In the genomic region with DNA sequence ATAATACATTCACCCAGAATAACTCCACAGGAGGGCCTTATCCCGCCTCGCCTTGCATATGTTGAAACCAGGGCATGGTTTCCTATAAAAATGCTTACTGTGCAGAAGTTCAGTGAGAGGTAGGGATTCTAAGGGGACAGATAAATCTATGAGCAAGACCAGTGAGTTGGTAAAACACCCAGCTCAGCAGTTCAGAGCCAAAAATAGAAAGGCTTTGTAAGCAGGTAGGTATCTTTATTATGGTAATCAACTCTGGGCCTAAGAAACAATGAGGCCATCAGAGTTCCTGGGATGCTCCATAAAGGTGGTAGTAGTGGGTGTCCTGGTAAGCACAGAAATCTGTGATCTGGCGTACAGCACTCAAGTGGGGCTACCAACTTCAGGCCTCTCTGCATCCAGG, we compare ENCODE assay signal across 21 cellular contexts.
"Had no signal": no experiment of that assay in that cellular context is flagged by ENCODE, and none has a peak within 500 bp of the region (broad histone marks: within the 10 kb centered on the region; RNA-seq: fewer than 3 reads in every experiment).

No MANE protein-coding gene starts in this region.

- H3K36me3 Mint-ChIP-seq: activated naive CD8-positive, alpha-beta T cell treated with anti-CD3 and anti-CD28 coated beads, Interleukin-2, amount 10 ng/mL, durations not matched to agents 7 days and 5 days; brain; naive thymus-derived CD8-positive, alpha-beta T cell had no signal

- H3K36me3 ChIP-seq: lower lobe of right lung, ovary, tibial artery had no signal

- H3K27ac Mint-ChIP-seq: activated CD4-positive, alpha-beta T cell treated with anti-CD3 and anti-CD28 coated beads, Interleukin-2, amount 10 ng/mL, durations not matched to agents 24 days and 14 days; activated CD8-positive, alpha-beta T cell treated with anti-CD3 and anti-CD28 coated beads, Interleukin-2, amount 10 ng/mL, durations not matched to agents 7 days and 5 days; activated naive CD8-positive, alpha-beta T cell treated with anti-CD3 and anti-CD28 coated beads, Interleukin-2, amount 10 ng/mL, durations not matched to agents 7 days and 5 days; activated T-cell treated with anti-CD3 and anti-CD28 coated beads, Interleukin-2, amount 50 U/mL, for 24 hours; activated T-helper 2 cell treated with anti-CD3 and anti-CD28 coated beads, Interferon-gamma antibody, Interleukin-2, Interleukin-4, amounts not matched to agents 10 μg/mL and 5 μg/mL and 100 μg/mL, durations not matched to agents 14 hours and 24 hours and 36 hours; brain; naive thymus-derived CD8-positive, alpha-beta T cell had no signal

- H3K27me3 ChIP-seq: foreskin keratinocyte, ovary, tibial artery had no signal

- H3K9me3 Mint-ChIP-seq: activated CD4-positive, alpha-beta T cell treated with anti-CD3 and anti-CD28 coated beads, Interleukin-2, amount 10 ng/mL, durations not matched to agents 24 days and 14 days; activated naive CD8-positive, alpha-beta T cell treated with anti-CD3 and anti-CD28 coated beads, Interleukin-2, amount 10 ng/mL, durations not matched to agents 7 days and 5 days; activated T-cell treated with anti-CD3 and anti-CD28 coated beads, Interleukin-2, amount 50 U/mL, for 24 hours; activated T-helper 2 cell treated with anti-CD3 and anti-CD28 coated beads, Interferon-gamma antibody, Interleukin-2, Interleukin-4, amounts not matched to agents 10 μg/mL and 5 μg/mL and 100 μg/mL, durations not matched to agents 14 hours and 24 hours and 36 hours had no signal

- H3K4me3 ChIP-seq: dorsolateral prefrontal cortex, lower lobe of right lung, ovary, tibial artery had no signal

- H3K4me1 ChIP-seq: foreskin keratinocyte, lower lobe of right lung, tibial artery had no signal

- H3K4me1 Mint-ChIP-seq: activated CD4-positive, alpha-beta T cell treated with anti-CD3 and anti-CD28 coated beads, Interleukin-2, amount 10 ng/mL, durations not matched to agents 24 days and 14 days; activated naive CD8-positive, alpha-beta T cell treated with anti-CD3 and anti-CD28 coated beads, Interleukin-2, amount 10 ng/mL, durations not matched to agents 7 days and 5 days; naive thymus-derived CD8-positive, alpha-beta T cell had no signal

- DNase-seq: activated CD4-positive, alpha-beta T cell treated with anti-CD3 and anti-CD28 coated beads, Interleukin-2, amount 10 ng/mL, durations not matched to agents 24 days and 14 days; activated CD8-positive, alpha-beta T cell treated with anti-CD3 and anti-CD28 coated beads, Interleukin-2, amount 10 ng/mL, durations not matched to agents 7 days and 5 days; activated naive CD4-positive, alpha-beta T cell treated with Interleukin-2 at 50 U/mL for 16 hours; activated naive CD8-positive, alpha-beta T cell treated with anti-CD3 and anti-CD28 coated beads, Interleukin-2, amount 10 ng/mL, durations not matched to agents 7 days and 5 days; activated T-cell treated with anti-CD3 and anti-CD28 coated beads, Interleukin-2, amount 50 U/mL, for 24 hours; anterior cingulate cortex; caudate nucleus; dorsolateral prefrontal cortex; foreskin keratinocyte; hippocampal formation; islet precursor cell; lower lobe of right lung; naive thymus-derived CD8-positive, alpha-beta T cell; ovary; stimulated activated naive CD4-positive, alpha-beta T cell treated with Interleukin-2 at 50 U/mL for 16 hours; substantia nigra; T-helper 1 cell; T1000; tibial artery had no signal

- H3K27me3 Mint-ChIP-seq: activated CD4-positive, alpha-beta T cell treated with anti-CD3 and anti-CD28 coated beads, Interleukin-2, amount 10 ng/mL, durations not matched to agents 24 days and 14 days; activated naive CD8-positive, alpha-beta T cell treated with anti-CD3 and anti-CD28 coated beads, Interleukin-2, amount 10 ng/mL, durations not matched to agents 7 days and 5 days; activated T-cell treated with anti-CD3 and anti-CD28 coated beads, Interleukin-2, amount 50 U/mL, for 24 hours had no signal

- H3K9me3 ChIP-seq: lower lobe of right lung, ovary, tibial artery had no signal

- H3K4me3 Mint-ChIP-seq: activated CD4-positive, alpha-beta T cell treated with anti-CD3 and anti-CD28 coated beads, Interleukin-2, amount 10 ng/mL, durations not matched to agents 24 days and 14 days; activated CD8-positive, alpha-beta T cell treated with anti-CD3 and anti-CD28 coated beads, Interleukin-2, amount 10 ng/mL, durations not matched to agents 7 days and 5 days; activated naive CD8-positive, alpha-beta T cell treated with anti-CD3 and anti-CD28 coated beads, Interleukin-2, amount 10 ng/mL, durations not matched to agents 7 days and 5 days; activated T-cell treated with anti-CD3 and anti-CD28 coated beads, Interleukin-2, amount 50 U/mL, for 24 hours; brain; naive thymus-derived CD8-positive, alpha-beta T cell had no signal

- ATAC-seq: activated CD8-positive, alpha-beta T cell treated with anti-CD3 and anti-CD28 coated beads, Interleukin-2, amount 10 ng/mL, durations not matched to agents 7 days and 5 days; foreskin keratinocyte; lower lobe of right lung; naive thymus-derived CD8-positive, alpha-beta T cell had no signal

- H3K27ac ChIP-seq: dorsolateral prefrontal cortex, foreskin keratinocyte, lower lobe of right lung, ovary, tibial artery had no signal
